8 cellular contexts compared by ENCODE assay signal in the genomic region with DNA sequence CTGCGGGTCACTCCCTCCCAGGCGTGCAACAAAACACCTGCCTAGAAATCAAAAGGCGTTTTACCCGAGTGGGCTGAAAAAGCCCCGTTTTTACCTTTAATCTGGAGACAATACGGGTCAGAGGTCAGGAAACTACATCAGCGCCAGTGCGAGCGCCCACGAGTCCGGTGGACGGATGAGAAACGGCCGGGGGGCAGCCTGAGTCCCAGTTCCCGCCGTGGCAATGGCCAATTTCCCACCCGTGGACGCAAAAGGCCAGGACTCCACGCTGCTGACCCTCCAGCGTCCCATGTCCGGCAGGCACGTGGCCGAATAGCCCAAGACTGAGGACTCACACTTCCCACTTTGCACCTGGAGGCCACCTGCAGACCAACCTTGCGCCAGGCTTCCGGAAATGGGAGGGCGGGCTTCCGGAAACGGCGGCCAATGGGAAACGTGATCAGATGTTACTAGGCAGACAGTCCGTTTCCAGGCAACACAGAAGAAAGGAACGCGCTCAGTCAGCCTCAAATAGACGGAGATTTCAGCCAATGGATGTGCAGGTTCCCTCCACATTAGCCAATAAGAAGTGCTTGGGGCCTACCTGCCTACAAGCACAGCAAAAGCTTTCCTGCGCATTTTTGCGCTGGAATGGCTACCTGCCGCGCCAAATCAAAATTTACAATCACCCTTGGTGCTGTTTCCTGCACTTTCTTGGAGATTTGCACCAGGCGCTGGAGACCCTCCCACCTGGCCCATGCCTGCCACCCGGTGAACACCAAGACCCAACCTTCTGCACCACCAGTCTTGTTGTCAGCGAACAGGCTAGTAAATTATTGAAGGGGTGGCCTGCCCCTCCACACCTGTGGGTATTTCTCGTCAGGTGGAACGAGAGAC. TPM values are rescaled to one million over a fixed set of nuclear protein-coding genes. Genes with fewer than 3 reads are reported as not detected.
A peak's percentile ranks its signal among the peaks of the same experiment; 100 is the strongest.
DNase-seq lines count a peak whose midpoint lies in the region; ATAC-seq lines count a peak whose summit lies in the region.

No MANE protein-coding gene starts in this region.

- peak overlapping the region; percentile 72 to 77 for H3K4me3 ChIP-seq in mucosa of rectum (ENCODE audit: low read length in 2 of 2)

- ATAC-seq in HG02798 (IDR thresholded peaks at IDR 0.05; ENCODE audit: poor library complexity, unreplicated experiment) (peak; percentile 50), esophagus mucosa (peak; percentile 100)

- DNase-seq in Daoy (ENCODE audit: low read depth) (peak; percentile 96), NCI-H774 (lab: John Stamatoyannopoulos, UW) (peak; percentile 18), activated T-cell treated with anti-CD3 and anti-CD28 coated beads for 48 hours (ENCODE audit: low read depth) (peak; percentile 43), SHP77 treated with DMSO at 0.1 percent for 48 hours (lab: John Stamatoyannopoulos, UW) (no peak)
- DNase-seq in stimulated activated CD8-positive, alpha-beta memory T cell treated with anti-CD3 and anti-CD28 coated beads, Interleukin-2, amount 100 ng/mL, for 48 hours (ENCODE audit: low read depth in 2 of 2) = peak; percentile 7 to 49

- no peaks in the 10 kb centered on the region for H3K4me1 ChIP-seq in mucosa of rectum (ENCODE audit: control insufficient read depth in 2 of 2, insufficient read depth in 2 of 2, low read length in 2 of 2)

- no peak overlapping the region for H3K27ac ChIP-seq in mucosa of rectum (ENCODE audit: low read depth in 2 of 2, low read length in 2 of 2)

- no peaks in the 10 kb centered on the region for H3K36me3 ChIP-seq in mucosa of rectum (ENCODE audit: control insufficient read depth in 2 of 2, insufficient read depth in 2 of 2, low read length in 2 of 2)

- H3K9me3 ChIP-seq in mucosa of rectum (ENCODE audit: control insufficient read depth in 2 of 2, low read length in 2 of 2) = peaks cover 2 to 7% of the 10 kb centered on the region in 2 donors

- H3K27me3 ChIP-seq in mucosa of rectum (ENCODE audit: control insufficient read depth in 2 of 2, insufficient read depth in 2 of 2, low read length in 2 of 2) = no peaks in the 10 kb centered on the region

- H3K9ac ChIP-seq in mucosa of rectum (ENCODE audit: low read depth in 1 of 2, low read length in 2 of 2) = peak overlapping the region; percentile 31 to 32

RNA-seq across cellular contexts. Expression of a gene that starts 47.4 kb away (rescaled TPM):
- 2.3 and 3.3 TPM in 2 replicates for total RNA-seq in Daoy (2014; rRNA removed; shearing (Covaris generic))
- 1.2 TPM for total RNA-seq in esophagus mucosa
